In genomic region chr10:82867056-82867455, GRCh38 we compare ENCODE assay signal across 1 cellular context.
TF ChIP-seq lines count a peak whose summit lies in the region.

No MANE protein-coding gene starts in this region.

TF ChIP-seq in SK-N-SH treated with all-trans-retinoic acid at 6 μM for 48 hours, 23 proteins besides CTCF, POLR2A, EP300 and RAD21 (continued from another document):
- TF ChIP-seq CSRNP3 (CRISPR knock-in tag; IDR thresholded peaks at IDR 0.05): no peak
- TF ChIP-seq TCF4 (CRISPR knock-in tag; IDR thresholded peaks at IDR 0.05; ENCODE audit: borderline replicate concordance): no peak
- no peak for TF ChIP-seq ZC3H10 (CRISPR knock-in tag; IDR thresholded peaks at IDR 0.05)
- TF ChIP-seq ARNTL (CRISPR knock-in tag; IDR thresholded peaks at IDR 0.05; ENCODE audit: borderline replicate concordance, low read depth): no peak
